In genomic region chr19:10460714-10461046, GRCh38 we compare ENCODE assay signal across 9 cellular contexts. TPM values are rescaled to one million over a fixed set of nuclear protein-coding genes. Genes with fewer than 3 reads are reported as not detected.
DNase-seq lines count a peak whose midpoint lies in the region; ATAC-seq and TF ChIP-seq lines count a peak whose summit lies in the region.
"Had no signal": no experiment of that assay in that cellular context is flagged by ENCODE, and none has a peak within 500 bp of the region (broad histone marks: within the 10 kb centered on the region; RNA-seq: fewer than 3 reads in every experiment).

No MANE protein-coding gene starts in this region.

- intact Hi-C loops in posterior vena cava (cut with DNase I): no loop called here

- DNase-seq in activated naive CD8-positive, alpha-beta T cell treated with anti-CD3 and anti-CD28 coated beads, Interleukin-2, amount 10 ng/mL, durations not matched to agents 7 days and 5 days: no peak
- DNase-seq in activated naive CD8-positive, alpha-beta T cell treated with anti-CD3 and anti-CD28 coated beads for 36 hours: no peak
- no peak for DNase-seq in WTC11 (ENCODE audit: low spot score)
- DNase-seq in naive B cell: no peak
- DNase-seq in type B pancreatic cell (ENCODE audit: extremely low spot score, unreplicated experiment): no peak
- DNase-seq in activated T-cell treated with anti-CD3 and anti-CD28 coated beads, Interleukin-2, amount 50 U/mL, for 4 hours: no peak
- no peak for DNase-seq in posterior vena cava (ENCODE audit: low spot score)
- no peak for DNase-seq in NK-92 treated with Interleukin-12 subunit alpha and Interleukin-12 subunit beta, amount 100 ng/mL, for 24 hours (lab: John Stamatoyannopoulos, UW)

- H3K27me3 Mint-ChIP-seq in activated naive CD8-positive, alpha-beta T cell treated with anti-CD3 and anti-CD28 coated beads, Interleukin-2, amount 10 ng/mL, durations not matched to agents 7 days and 5 days: no peaks in the 10 kb centered on the region
- H3K27me3 Mint-ChIP-seq in activated naive CD8-positive, alpha-beta T cell treated with anti-CD3 and anti-CD28 coated beads for 36 hours: peaks cover 8% of the 10 kb centered on the region
- H3K27me3 Mint-ChIP-seq in WTC11 (ENCODE audit: low read depth) (peaks cover 19% of the 10 kb centered on the region), naive B cell (no peaks in the 10 kb centered on the region), type B pancreatic cell (no peaks in the 10 kb centered on the region)
- no peaks in the 10 kb centered on the region for H3K27me3 Mint-ChIP-seq in activated T-cell treated with anti-CD3 and anti-CD28 coated beads, Interleukin-2, amount 50 U/mL, for 4 hours (ENCODE audit: low read depth)

- no peak for TF ChIP-seq CTCF in WTC11 (IDR thresholded peaks at IDR 0.05)
- TF ChIP-seq CTCF in type B pancreatic cell (conservative IDR thresholded peaks at IDR 0.05): no peak

- ATAC-seq in activated naive CD8-positive, alpha-beta T cell treated with anti-CD3 and anti-CD28 coated beads, Interleukin-2, amount 10 ng/mL, durations not matched to agents 7 days and 5 days (ENCODE audit: low read depth): no peak
- ATAC-seq in WTC11 (no peak), naive B cell (ENCODE audit: low read depth in 2 of 2) (no peak)
- no peak for ATAC-seq in activated T-cell treated with anti-CD3 and anti-CD28 coated beads, Interleukin-2, amount 50 U/mL, for 4 hours

- no peak overlapping the region for H3K27ac Mint-ChIP-seq in activated naive CD8-positive, alpha-beta T cell treated with anti-CD3 and anti-CD28 coated beads, Interleukin-2, amount 10 ng/mL, durations not matched to agents 7 days and 5 days
- H3K27ac Mint-ChIP-seq in activated naive CD8-positive, alpha-beta T cell treated with anti-CD3 and anti-CD28 coated beads for 36 hours: no peak overlapping the region
- H3K27ac Mint-ChIP-seq in WTC11 (peak overlapping the region; percentile 95; the same call in 1 of the 2 replicates), naive B cell (peak overlapping the region in 1 of 6 donors; percentile 92), type B pancreatic cell (no peak overlapping the region)
- H3K27ac Mint-ChIP-seq: endodermal cell had no signal

- no peaks in the 10 kb centered on the region for H3K9me3 Mint-ChIP-seq in activated naive CD8-positive, alpha-beta T cell treated with anti-CD3 and anti-CD28 coated beads, Interleukin-2, amount 10 ng/mL, durations not matched to agents 7 days and 5 days
- H3K9me3 Mint-ChIP-seq in activated naive CD8-positive, alpha-beta T cell treated with anti-CD3 and anti-CD28 coated beads for 36 hours: no peaks in the 10 kb centered on the region
- H3K9me3 Mint-ChIP-seq in WTC11: no peaks in the 10 kb centered on the region
- H3K9me3 Mint-ChIP-seq in naive B cell: peaks cover 0 to 2% (median 0%) of the 10 kb centered on the region in 7 donors
- no peaks in the 10 kb centered on the region for H3K9me3 Mint-ChIP-seq in type B pancreatic cell
- H3K9me3 Mint-ChIP-seq in activated T-cell treated with anti-CD3 and anti-CD28 coated beads, Interleukin-2, amount 50 U/mL, for 4 hours: no peaks in the 10 kb centered on the region
- H3K9me3 Mint-ChIP-seq: endodermal cell had no signal

- POLR2A ChIA-PET in activated naive CD8-positive, alpha-beta T cell treated with anti-CD3 and anti-CD28 coated beads, Interleukin-2, amount 10 ng/mL, durations not matched to agents 7 days and 5 days (lab: Charles Lee): no interaction called here
- POLR2A ChIA-PET in WTC11 (lab: Charles Lee): no interaction called here

- CTCF ChIA-PET in WTC11 (lab: Charles Lee): interaction anchor here (0.9 to 2.1 kb wide), 11 partner anchors 18 to 398 kb away, joined by 3 to 16 read pairs (median 5); partner anchors contain the start of gene PPAN

- peak overlapping the region; percentile 35 for H3K4me3 Mint-ChIP-seq in activated naive CD8-positive, alpha-beta T cell treated with anti-CD3 and anti-CD28 coated beads, Interleukin-2, amount 10 ng/mL, durations not matched to agents 7 days and 5 days
- H3K4me3 Mint-ChIP-seq in activated naive CD8-positive, alpha-beta T cell treated with anti-CD3 and anti-CD28 coated beads for 36 hours: no peak overlapping the region
- H3K4me3 Mint-ChIP-seq in WTC11 (peak overlapping the region; percentile 39; the same call in 1 of the 2 replicates), naive B cell (peak overlapping the region in 7 of 8 donors; percentile 32 to 72 (median 52)), type B pancreatic cell (peak overlapping the region; percentile 70)
- no peak overlapping the region for H3K4me3 Mint-ChIP-seq in activated T-cell treated with anti-CD3 and anti-CD28 coated beads, Interleukin-2, amount 50 U/mL, for 4 hours

- peaks cover 15% of the 10 kb centered on the region for H3K36me3 Mint-ChIP-seq in activated naive CD8-positive, alpha-beta T cell treated with anti-CD3 and anti-CD28 coated beads, Interleukin-2, amount 10 ng/mL, durations not matched to agents 7 days and 5 days
- H3K36me3 Mint-ChIP-seq in activated naive CD8-positive, alpha-beta T cell treated with anti-CD3 and anti-CD28 coated beads for 36 hours: no peaks in the 10 kb centered on the region
- no peaks in the 10 kb centered on the region for H3K36me3 Mint-ChIP-seq in WTC11
- no peaks in the 10 kb centered on the region for H3K36me3 Mint-ChIP-seq in naive B cell
- H3K36me3 Mint-ChIP-seq in type B pancreatic cell: no peaks in the 10 kb centered on the region
- H3K36me3 Mint-ChIP-seq in activated T-cell treated with anti-CD3 and anti-CD28 coated beads, Interleukin-2, amount 50 U/mL, for 4 hours (ENCODE audit: insufficient read depth): no peaks in the 10 kb centered on the region

- peaks cover 8% of the 10 kb centered on the region for H3K4me1 Mint-ChIP-seq in activated naive CD8-positive, alpha-beta T cell treated with anti-CD3 and anti-CD28 coated beads, Interleukin-2, amount 10 ng/mL, durations not matched to agents 7 days and 5 days
- H3K4me1 Mint-ChIP-seq in activated naive CD8-positive, alpha-beta T cell treated with anti-CD3 and anti-CD28 coated beads for 36 hours: peaks cover 4% of the 10 kb centered on the region
- peaks cover 3% of the 10 kb centered on the region; the same call in 1 of the 2 replicates for H3K4me1 Mint-ChIP-seq in WTC11
- H3K4me1 Mint-ChIP-seq in naive B cell: peaks cover 12 to 17% (median 13%) of the 10 kb centered on the region in 3 donors
- no peaks in the 10 kb centered on the region for H3K4me1 Mint-ChIP-seq in type B pancreatic cell (ENCODE audit: unreplicated experiment)
- H3K4me1 Mint-ChIP-seq in activated T-cell treated with anti-CD3 and anti-CD28 coated beads, Interleukin-2, amount 50 U/mL, for 4 hours (ENCODE audit: low read depth): peaks cover 3% of the 10 kb centered on the region
- H3K4me1 Mint-ChIP-seq: endodermal cell had no signal

TF ChIP-seq in WTC11, 78 proteins besides CTCF, POLR2A, EP300 and RAD21 (continues in another document):
- TF ChIP-seq RELA (CRISPR knock-in tag; IDR thresholded peaks at IDR 0.05; ENCODE audit: borderline replicate concordance) (no peak), TEAD1 (CRISPR knock-in tag; IDR thresholded peaks at IDR 0.05) (no peak), MAX (CRISPR knock-in tag; IDR thresholded peaks at IDR 0.05) (no peak)

RNA-seq across cellular contexts. Expression of gene PDE4A, which starts 40.3 kb away (rescaled TPM):
- 10 to 100 TPM; 28.2 to 29.2 TPM for total RNA-seq in activated naive CD8-positive, alpha-beta T cell treated with anti-CD3 and anti-CD28 coated beads, Interleukin-2, amount 10 ng/mL, durations not matched to agents 7 days and 5 days
- total RNA-seq in activated naive CD8-positive, alpha-beta T cell treated with anti-CD3 and anti-CD28 coated beads for 36 hours: 10 to 100 TPM; 10.6 to 11.4 TPM
- total RNA-seq in WTC11 (2021): 5.3 to 5.9 TPM (median 5.8 TPM) in 3 replicates
- polyA plus RNA-seq in naive B cell (ENCODE audit: low read depth in 6 of 6): 1 to 10 TPM in 1 of 6 donors, under 1 TPM in 4, not detected in 1; 0.17 to 2.8 (median 0.25) TPM
- total RNA-seq in type B pancreatic cell (ENCODE audit: low replicate concordance): 0.90 and 1.6 TPM in 2 replicates
- 1 to 10 TPM; 4.0 to 4.8 (median 4.2) TPM for total RNA-seq in activated T-cell treated with anti-CD3 and anti-CD28 coated beads, Interleukin-2, amount 50 U/mL, for 4 hours
- 10 to 100 TPM; 10.9 to 12.8 TPM for total RNA-seq in posterior vena cava

RNA-seq across cellular contexts. Expression of gene KEAP1, which starts 42.5 kb away (rescaled TPM):
- 10 to 100 TPM; 82.2 to 82.7 TPM for total RNA-seq in activated naive CD8-positive, alpha-beta T cell treated with anti-CD3 and anti-CD28 coated beads, Interleukin-2, amount 10 ng/mL, durations not matched to agents 7 days and 5 days
- total RNA-seq in activated naive CD8-positive, alpha-beta T cell treated with anti-CD3 and anti-CD28 coated beads for 36 hours: 10 to 100 TPM; 69.3 to 72.2 TPM
- 65.1 to 74.9 TPM (median 68.7 TPM) in 3 replicates for total RNA-seq in WTC11 (2021)
- 1 to 10 TPM in 5 of 6 donors, under 1 TPM in 1; 0.18 to 9.8 (median 7.7) TPM for polyA plus RNA-seq in naive B cell (ENCODE audit: low read depth in 6 of 6)
- 49.7 and 71.2 TPM in 2 replicates for total RNA-seq in type B pancreatic cell (ENCODE audit: low replicate concordance)
- total RNA-seq in activated T-cell treated with anti-CD3 and anti-CD28 coated beads, Interleukin-2, amount 50 U/mL, for 4 hours: 10 to 100 TPM; 89.9 to 98.7 (median 92.9) TPM
- 10 to 100 TPM; 37.4 to 48.1 TPM for total RNA-seq in posterior vena cava

RNA-seq across cellular contexts. Expression of gene S1PR5, which starts 56.6 kb away (rescaled TPM):
- 1 to 10 TPM; 3.3 to 4.7 TPM for total RNA-seq in activated naive CD8-positive, alpha-beta T cell treated with anti-CD3 and anti-CD28 coated beads, Interleukin-2, amount 10 ng/mL, durations not matched to agents 7 days and 5 days
- total RNA-seq in activated naive CD8-positive, alpha-beta T cell treated with anti-CD3 and anti-CD28 coated beads for 36 hours: not detected
- total RNA-seq in WTC11 (2021): 3.8 to 5.4 TPM (median 4.1 TPM) in 3 replicates
- polyA plus RNA-seq in naive B cell (ENCODE audit: low read depth in 6 of 6): under 1 TPM in 5 of 6 donors, not detected in 1; 0.24 to 0.96 (median 0.75) TPM
- 0.21 and 1.1 TPM in 2 replicates for total RNA-seq in type B pancreatic cell (ENCODE audit: low replicate concordance)
- under 1 TPM; 0.15 to 0.27 (median 0.24) TPM for total RNA-seq in activated T-cell treated with anti-CD3 and anti-CD28 coated beads, Interleukin-2, amount 50 U/mL, for 4 hours
- total RNA-seq in posterior vena cava: not detected

RNA-seq across cellular contexts. Expression of gene CDC37, which starts 57.3 kb away (rescaled TPM):
- 100 to 1,000 TPM; 242 to 248 TPM for total RNA-seq in activated naive CD8-positive, alpha-beta T cell treated with anti-CD3 and anti-CD28 coated beads, Interleukin-2, amount 10 ng/mL, durations not matched to agents 7 days and 5 days
- 100 to 1,000 TPM; 242 to 252 TPM for total RNA-seq in activated naive CD8-positive, alpha-beta T cell treated with anti-CD3 and anti-CD28 coated beads for 36 hours
- 163 to 204 TPM (median 164 TPM) in 3 replicates for total RNA-seq in WTC11 (2021)
- polyA plus RNA-seq in naive B cell (ENCODE audit: low read depth in 6 of 6): 10 to 100 TPM; 43.9 to 73.1 (median 53.9) TPM
- 125 and 126 TPM in 2 replicates for total RNA-seq in type B pancreatic cell (ENCODE audit: low replicate concordance)
- total RNA-seq in activated T-cell treated with anti-CD3 and anti-CD28 coated beads, Interleukin-2, amount 50 U/mL, for 4 hours: 100 to 1,000 TPM; 298 to 311 (median 303) TPM
- 100 to 1,000 TPM; 106 to 109 TPM for total RNA-seq in posterior vena cava

Comparison
In these comparisons a context has a peak if more than half of its experiments do, and no peak if none do; other contexts are left out.
1. H3K4me3 Mint-ChIP-seq: peak in activated naive CD8-positive, alpha-beta T cell treated with anti-CD3 and anti-CD28 coated beads, Interleukin-2, amount 10 ng/mL, durations not matched to agents 7 days and 5 days (single experiment), WTC11 (single experiment), naive B cell (7 of 8) and type B pancreatic cell (single experiment); none in activated naive CD8-positive, alpha-beta T cell treated with anti-CD3 and anti-CD28 coated beads for 36 hours (single experiment) and activated T-cell treated with anti-CD3 and anti-CD28 coated beads, Interleukin-2, amount 50 U/mL, for 4 hours (single experiment).